2 cellular contexts compared by ENCODE assay signal in genomic region chr16:89467382-89467781, GRCh38.
TF ChIP-seq lines count a peak whose summit lies in the region.

No MANE protein-coding gene starts in this region.

TF ChIP-seq in GM23338, 12 proteins besides CTCF, POLR2A, EP300 and RAD21:
- TF ChIP-seq EZH2 (IDR thresholded peaks at IDR 0.05; ENCODE audit: low read depth, unreplicated experiment) = no peak
- TF ChIP-seq JUNB (IDR thresholded peaks at IDR 0.05; ENCODE audit: unreplicated experiment) = no peak
- TF ChIP-seq STAT1 (IDR thresholded peaks at IDR 0.05; ENCODE audit: unreplicated experiment) = no peak
- TF ChIP-seq CREB1 (CRISPR knock-in tag; IDR thresholded peaks at IDR 0.05; ENCODE audit: low read depth) = no peak
- no peak for TF ChIP-seq ZNF114 (CRISPR knock-in tag; IDR thresholded peaks at IDR 0.05)
- no peak for TF ChIP-seq EZH2phosphoT487 (IDR thresholded peaks at IDR 0.05; ENCODE audit: unreplicated experiment)
- no peak for TF ChIP-seq POLR2AphosphoS5 (IDR thresholded peaks at IDR 0.05; ENCODE audit: low read depth)
- TF ChIP-seq, protein P1, sequence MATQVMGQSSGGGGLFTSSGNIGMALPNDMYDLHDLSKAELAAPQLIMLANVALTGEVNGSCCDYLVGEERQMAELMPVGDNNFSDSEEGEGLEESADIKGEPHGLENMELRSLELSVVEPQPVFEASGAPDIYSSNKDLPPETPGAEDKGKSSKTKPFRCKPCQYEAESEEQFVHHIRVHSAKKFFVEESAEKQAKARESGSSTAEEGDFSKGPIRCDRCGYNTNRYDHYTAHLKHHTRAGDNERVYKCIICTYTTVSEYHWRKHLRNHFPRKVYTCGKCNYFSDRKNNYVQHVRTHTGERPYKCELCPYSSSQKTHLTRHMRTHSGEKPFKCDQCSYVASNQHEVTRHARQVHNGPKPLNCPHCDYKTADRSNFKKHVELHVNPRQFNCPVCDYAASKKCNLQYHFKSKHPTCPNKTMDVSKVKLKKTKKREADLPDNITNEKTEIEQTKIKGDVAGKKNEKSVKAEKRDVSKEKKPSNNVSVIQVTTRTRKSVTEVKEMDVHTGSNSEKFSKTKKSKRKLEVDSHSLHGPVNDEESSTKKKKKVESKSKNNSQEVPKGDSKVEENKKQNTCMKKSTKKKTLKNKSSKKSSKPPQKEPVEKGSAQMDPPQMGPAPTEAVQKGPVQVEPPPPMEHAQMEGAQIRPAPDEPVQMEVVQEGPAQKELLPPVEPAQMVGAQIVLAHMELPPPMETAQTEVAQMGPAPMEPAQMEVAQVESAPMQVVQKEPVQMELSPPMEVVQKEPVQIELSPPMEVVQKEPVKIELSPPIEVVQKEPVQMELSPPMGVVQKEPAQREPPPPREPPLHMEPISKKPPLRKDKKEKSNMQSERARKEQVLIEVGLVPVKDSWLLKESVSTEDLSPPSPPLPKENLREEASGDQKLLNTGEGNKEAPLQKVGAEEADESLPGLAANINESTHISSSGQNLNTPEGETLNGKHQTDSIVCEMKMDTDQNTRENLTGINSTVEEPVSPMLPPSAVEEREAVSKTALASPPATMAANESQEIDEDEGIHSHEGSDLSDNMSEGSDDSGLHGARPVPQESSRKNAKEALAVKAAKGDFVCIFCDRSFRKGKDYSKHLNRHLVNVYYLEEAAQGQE (IDR thresholded peaks at IDR 0.05; ENCODE audit: unreplicated experiment) = no peak
- TF ChIP-seq, protein P2, sequence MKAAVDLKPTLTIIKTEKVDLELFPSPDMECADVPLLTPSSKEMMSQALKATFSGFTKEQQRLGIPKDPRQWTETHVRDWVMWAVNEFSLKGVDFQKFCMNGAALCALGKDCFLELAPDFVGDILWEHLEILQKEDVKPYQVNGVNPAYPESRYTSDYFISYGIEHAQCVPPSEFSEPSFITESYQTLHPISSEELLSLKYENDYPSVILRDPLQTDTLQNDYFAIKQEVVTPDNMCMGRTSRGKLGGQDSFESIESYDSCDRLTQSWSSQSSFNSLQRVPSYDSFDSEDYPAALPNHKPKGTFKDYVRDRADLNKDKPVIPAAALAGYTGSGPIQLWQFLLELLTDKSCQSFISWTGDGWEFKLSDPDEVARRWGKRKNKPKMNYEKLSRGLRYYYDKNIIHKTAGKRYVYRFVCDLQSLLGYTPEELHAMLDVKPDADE (IDR thresholded peaks at IDR 0.05) = no peak
- TF ChIP-seq ZNF331 (CRISPR knock-in tag; IDR thresholded peaks at IDR 0.05; ENCODE audit: low read depth) = no peak
- TF ChIP-seq ZNF462 (CRISPR knock-in tag; IDR thresholded peaks at IDR 0.05) = no peak
- TF ChIP-seq NANOG (IDR thresholded peaks at IDR 0.05; ENCODE audit: borderline replicate concordance) = no peak

TF ChIP-seq in K562, 482 proteins besides CTCF, POLR2A, EP300 and RAD21:
- TF ChIP-seq ZNF121 (CRISPR knock-in tag; conservative IDR thresholded peaks at IDR 0.05) (peak; percentile 90), ZNF408 (CRISPR knock-in tag; IDR thresholded peaks at IDR 0.05; ENCODE audit: low read depth) (no peak)
